In genomic region chr9:119370816-119371215, GRCh38 we compare ENCODE assay signal across 9 cellular contexts. TPM values are rescaled to one million over a fixed set of nuclear protein-coding genes. Genes with fewer than 3 reads are reported as not detected.
DNase-seq lines count a peak whose midpoint lies in the region; ATAC-seq, FAIRE-seq and TF ChIP-seq lines count a peak whose summit lies in the region.
"Had no signal": no experiment of that assay in that cellular context is flagged by ENCODE, and none has a peak within 500 bp of the region (broad histone marks: within the 10 kb centered on the region; RNA-seq: fewer than 3 reads in every experiment).

No MANE protein-coding gene starts in this region.

- H3K9me2 ChIP-seq in MM.1S (replicated peaks; ENCODE audit: insufficient read depth, low read length) (no peaks in the 10 kb centered on the region), neural cell (ENCODE audit: insufficient read depth, low read length) (no peaks in the 10 kb centered on the region)

- H3K4me3 ChIP-seq in MM.1S (ENCODE audit: low read length) (no peak overlapping the region), neural cell (ENCODE audit: low read length) (peak overlapping the region; percentile 80)

- H3K27ac ChIP-seq in MM.1S (ENCODE audit: low read length) (no peak overlapping the region), neural cell (ENCODE audit: low read length) (no peak overlapping the region)

- no peaks in the 10 kb centered on the region for H3K9me3 ChIP-seq in MM.1S (replicated peaks; ENCODE audit: insufficient read depth, low read length)
- H3K9me3 ChIP-seq in neural cell (ENCODE audit: low read length): no peaks in the 10 kb centered on the region

- TF ChIP-seq CTCF in MM.1S (IDR thresholded peaks at IDR 0.05; ENCODE audit: low read length): no peak
- TF ChIP-seq CTCF in neural cell (IDR thresholded peaks at IDR 0.05; ENCODE audit: poor library complexity, severe bottlenecking): no peak
- TF ChIP-seq CTCF in omental fat pad (IDR thresholded peaks at IDR 0.05): no peak

- H3K36me3 ChIP-seq in MM.1S (replicated peaks; ENCODE audit: insufficient read depth, low read length): no peaks in the 10 kb centered on the region
- no peaks in the 10 kb centered on the region for H3K36me3 ChIP-seq in neural cell (ENCODE audit: insufficient read depth, low read length)

- H3K79me2 ChIP-seq in MM.1S (ENCODE audit: low read length): no peaks in the 10 kb centered on the region
- H3K79me2 ChIP-seq in neural cell (replicated peaks; ENCODE audit: insufficient read depth, low read length): no peaks in the 10 kb centered on the region

- TF ChIP-seq EP300 in neural cell (conservative IDR thresholded peaks at IDR 0.05; ENCODE audit: poor library complexity, severe bottlenecking): no peak

- intact Hi-C loops in posterior vena cava (cut with DNase I): no loop called here

- H3K27me3 ChIP-seq in MM.1S (replicated peaks; ENCODE audit: insufficient read depth, low read length) (no peaks in the 10 kb centered on the region), neural cell (ENCODE audit: insufficient read depth, low read depth, low read length) (peaks cover 25% of the 10 kb centered on the region)

- no peak overlapping the region for H2AFZ ChIP-seq in MM.1S (ENCODE audit: low read length)
- H2AFZ ChIP-seq in neural cell (ENCODE audit: low read depth, low read length): no peak overlapping the region

- H3K9ac ChIP-seq in MM.1S (ENCODE audit: low read length): no peak overlapping the region
- H3K9ac ChIP-seq in neural cell (ENCODE audit: low read length): no peak overlapping the region

- TF ChIP-seq POLR2A in GM12891 (IDR thresholded peaks at IDR 0.05; ENCODE audit: low read depth, low read length): no peak

- H3K4me2 ChIP-seq in MM.1S (ENCODE audit: low read depth, low read length): no peak overlapping the region
- H3K4me2 ChIP-seq in neural cell (ENCODE audit: low read length): peak overlapping the region; percentile 74

- H3F3A ChIP-seq in MM.1S (ENCODE audit: insufficient read depth, low read length) (no peaks in the 10 kb centered on the region), neural cell (ENCODE audit: insufficient read depth, low read length, poor library complexity, severe bottlenecking) (no peaks in the 10 kb centered on the region)

- TF ChIP-seq RAD21 in neural cell (conservative IDR thresholded peaks at IDR 0.05): no peak

- no peaks in the 10 kb centered on the region for H4K20me1 ChIP-seq in MM.1S (ENCODE audit: insufficient read depth, low read length)
- H4K20me1 ChIP-seq in neural cell (ENCODE audit: insufficient read depth): no peaks in the 10 kb centered on the region

- no peaks in the 10 kb centered on the region for H3K4me1 ChIP-seq in MM.1S (ENCODE audit: low read length)

- DNase-seq in GM12891 (ENCODE audit: insufficient read length, low spot score): peak; percentile 28
- peak; percentile 25 for DNase-seq in MM.1S
- DNase-seq in ecto neural progenitor cell (ENCODE audit: low spot score): peak; percentile 79
- DNase-seq in posterior vena cava (ENCODE audit: low spot score): no peak
- DNase-seq in NCI-H1092 (lab: John Stamatoyannopoulos, UW): no peak
- DNase-seq in omental fat pad (ENCODE audit: low spot score): no peak
- DNase-seq: NCI-H1930 had no signal

- no peak for ATAC-seq in HG03442 (IDR thresholded peaks at IDR 0.05; ENCODE audit: unreplicated experiment)
- no peak for ATAC-seq in omental fat pad (ENCODE audit: low FRiP score)

- FAIRE-seq in GM12891 (lab: Jason Lieb, UNC): no peak

TF ChIP-seq in GM12891, 5 proteins besides CTCF, POLR2A, EP300 and RAD21:
- TF ChIP-seq PAX5 (IDR thresholded peaks at IDR 0.05; ENCODE audit: insufficient read depth, low read length, severe bottlenecking): no peak
- TF ChIP-seq TAF1 (IDR thresholded peaks at IDR 0.05; ENCODE audit: low read depth, low read length): no peak
- TF ChIP-seq POLR2AphosphoS5 (IDR thresholded peaks at IDR 0.05; ENCODE audit: low read depth, low read length): no peak
- TF ChIP-seq POU2F2 (IDR thresholded peaks at IDR 0.05; ENCODE audit: low read depth, low read length): no peak
- no peak for TF ChIP-seq SPI1 (IDR thresholded peaks at IDR 0.05; ENCODE audit: low read depth, low read length)

TF ChIP-seq in neural cell, 6 proteins besides CTCF, POLR2A, EP300 and RAD21:
- TF ChIP-seq REST (IDR thresholded peaks at IDR 0.05; ENCODE audit: borderline replicate concordance): peak; percentile 77
- TF ChIP-seq EZH2 (IDR thresholded peaks at IDR 0.05; ENCODE audit: borderline replicate concordance, insufficient read depth, low read length, poor library complexity, severe bottlenecking): no peak

RNA-seq across cellular contexts. Expression of gene BRINP1, which starts 1.6 kb away (rescaled TPM):
- polyA plus RNA-seq in GM12891 (2012; ENCODE audit: low read depth, missing spikeins): not detected
- polyA plus RNA-seq in neural cell: 15.6 and 20.3 TPM in 2 replicates
- polyA minus RNA-seq in neural cell: 30.7 TPM in 2 replicates
- 1 to 10 TPM in 1 of 2 donors, under 1 TPM in 1; 0.86 to 2.5 TPM for total RNA-seq in posterior vena cava
- total RNA-seq in omental fat pad: under 1 TPM in 2 of 4 donors, not detected in 2; 0.24 to 0.37 TPM

Comparison
In these comparisons a context has a peak if more than half of its experiments do, and no peak if none do; other contexts are left out.
1. DNase-seq: peak in GM12891 (single experiment), MM.1S (single experiment) and ecto neural progenitor cell (single experiment); none in posterior vena cava (single experiment), NCI-H1092 (single experiment) and omental fat pad (single experiment).